ENCODE assay signal across 33 cellular contexts in genomic region chr18:51301376-51301775, GRCh38.
"Had no signal": no experiment of that assay in that cellular context is flagged by ENCODE, and none has a peak within 500 bp of the region (broad histone marks: within the 10 kb centered on the region; RNA-seq: fewer than 3 reads in every experiment).

No MANE protein-coding gene starts in this region.

- H3K27ac Mint-ChIP-seq: activated CD4-positive, alpha-beta memory T cell treated with anti-CD3 and anti-CD28 coated beads for 36 hours; activated CD4-positive, alpha-beta T cell treated with anti-CD3 and anti-CD28 coated beads for 36 hours; activated CD4-positive, alpha-beta T cell treated with anti-CD3 and anti-CD28 coated beads, Interleukin-2, amount 10 ng/mL, durations not matched to agents 24 days and 14 days; activated CD8-positive, alpha-beta memory T cell treated with anti-CD3 and anti-CD28 coated beads, Interleukin-2, amount 10 ng/mL, durations not matched to agents 7 days and 5 days; activated CD8-positive, alpha-beta T cell treated with anti-CD3 and anti-CD28 coated beads, Interleukin-2, amount 10 ng/mL, durations not matched to agents 7 days and 5 days; activated naive CD4-positive, alpha-beta T cell treated with anti-CD3 and anti-CD28 coated beads, Interleukin-2, amount 10 ng/mL, durations not matched to agents 7 days and 5 days; activated naive CD4-positive, alpha-beta T cell treated with anti-CD3 and anti-CD28 coated beads, Interleukin-2, amount 50 U/mL, for 72 hours; activated naive CD8-positive, alpha-beta T cell treated with anti-CD3 and anti-CD28 coated beads, Interleukin-2, amount 10 ng/mL, durations not matched to agents 7 days and 5 days; activated T-helper 1 cell treated with anti-CD3 and anti-CD28 coated beads, Interleukin-12 subunit alpha, Interleukin-12 subunit beta, Interleukin-2, Interleukin-4 antibody, amounts not matched to agents 30 ng/mL and 10 ng/mL and 1 ng/mL, durations not matched to agents 14 hours and 24 hours and 36 hours; activated T-helper 2 cell treated with anti-CD3 and anti-CD28 coated beads, Interferon-gamma antibody, Interleukin-2, Interleukin-4, amounts not matched to agents 10 μg/mL and 5 μg/mL and 100 μg/mL, durations not matched to agents 14 hours and 24 hours and 36 hours; dendritic cell treated with granulocyte-macrophage colony-stimulating factor and Interleukin-4, amounts not matched to agents 40 ng/mL and 50 ng/mL, for 4 days; endodermal cell had no signal

- H3K4me3 Mint-ChIP-seq: activated CD4-positive, alpha-beta memory T cell treated with anti-CD3 and anti-CD28 coated beads for 36 hours; activated CD4-positive, alpha-beta T cell treated with anti-CD3 and anti-CD28 coated beads for 36 hours; activated CD4-positive, alpha-beta T cell treated with anti-CD3 and anti-CD28 coated beads, Interleukin-2, amount 10 ng/mL, durations not matched to agents 24 days and 14 days; activated CD8-positive, alpha-beta memory T cell treated with anti-CD3 and anti-CD28 coated beads, Interleukin-2, amount 10 ng/mL, durations not matched to agents 7 days and 5 days; activated CD8-positive, alpha-beta T cell treated with anti-CD3 and anti-CD28 coated beads, Interleukin-2, amount 10 ng/mL, durations not matched to agents 7 days and 5 days; activated naive CD4-positive, alpha-beta T cell treated with anti-CD3 and anti-CD28 coated beads, Interleukin-2, amount 10 ng/mL, durations not matched to agents 7 days and 5 days; activated naive CD8-positive, alpha-beta T cell treated with anti-CD3 and anti-CD28 coated beads, Interleukin-2, amount 10 ng/mL, durations not matched to agents 7 days and 5 days; activated T-helper 1 cell treated with anti-CD3 and anti-CD28 coated beads, Interleukin-12 subunit alpha, Interleukin-12 subunit beta, Interleukin-2, Interleukin-4 antibody, amounts not matched to agents 30 ng/mL and 10 ng/mL and 1 ng/mL, durations not matched to agents 14 hours and 24 hours and 36 hours; central memory CD8-positive, alpha-beta T cell; dendritic cell treated with granulocyte-macrophage colony-stimulating factor and Interleukin-4, amounts not matched to agents 40 ng/mL and 50 ng/mL, for 4 days; endodermal cell had no signal

- H3K27ac ChIP-seq: brain microvascular endothelial cell, coronary artery, dorsolateral prefrontal cortex had no signal

- H3K4me3 ChIP-seq: coronary artery, dorsolateral prefrontal cortex had no signal

- ATAC-seq: activated CD8-positive, alpha-beta memory T cell treated with anti-CD3 and anti-CD28 coated beads, Interleukin-2, amount 10 ng/mL, durations not matched to agents 7 days and 5 days; activated CD8-positive, alpha-beta T cell treated with anti-CD3 and anti-CD28 coated beads, Interleukin-2, amount 10 ng/mL, durations not matched to agents 7 days and 5 days; esophagus mucosa had no signal

- H3K27me3 Mint-ChIP-seq: activated naive CD4-positive, alpha-beta T cell treated with anti-CD3 and anti-CD28 coated beads, Interleukin-2, amount 10 ng/mL, durations not matched to agents 7 days and 5 days had no signal

- H3K36me3 ChIP-seq: brain microvascular endothelial cell had no signal

- FAIRE-seq: astrocyte, bronchial epithelial cell, frontal cortex had no signal

- H3K9me3 Mint-ChIP-seq: activated CD4-positive, alpha-beta memory T cell treated with anti-CD3 and anti-CD28 coated beads for 36 hours; activated naive CD4-positive, alpha-beta T cell treated with anti-CD3 and anti-CD28 coated beads, Interleukin-2, amount 10 ng/mL, durations not matched to agents 7 days and 5 days; activated naive CD8-positive, alpha-beta T cell treated with anti-CD3 and anti-CD28 coated beads, Interleukin-2, amount 10 ng/mL, durations not matched to agents 7 days and 5 days; central memory CD8-positive, alpha-beta T cell; endodermal cell had no signal

- H3K4me1 Mint-ChIP-seq: activated CD4-positive, alpha-beta T cell treated with anti-CD3 and anti-CD28 coated beads for 36 hours; activated CD4-positive, alpha-beta T cell treated with anti-CD3 and anti-CD28 coated beads, Interleukin-2, amount 10 ng/mL, durations not matched to agents 24 days and 14 days; activated CD8-positive, alpha-beta memory T cell treated with anti-CD3 and anti-CD28 coated beads, Interleukin-2, amount 10 ng/mL, durations not matched to agents 7 days and 5 days; activated naive CD4-positive, alpha-beta T cell treated with anti-CD3 and anti-CD28 coated beads, Interleukin-2, amount 10 ng/mL, durations not matched to agents 7 days and 5 days; central memory CD8-positive, alpha-beta T cell; endodermal cell had no signal

- H3K27me3 ChIP-seq: brain microvascular endothelial cell had no signal

- DNase-seq: activated CD4-positive, alpha-beta memory T cell treated with anti-CD3 and anti-CD28 coated beads for 36 hours; activated CD4-positive, alpha-beta T cell treated with anti-CD3 and anti-CD28 coated beads for 36 hours; activated CD4-positive, alpha-beta T cell treated with anti-CD3 and anti-CD28 coated beads, Interleukin-2, amount 10 ng/mL, durations not matched to agents 24 days and 14 days; activated CD4-positive, CD25-positive, alpha-beta regulatory T cell; activated CD4-positive, CD25-positive, alpha-beta regulatory T cell treated with anti-CD3 and anti-CD28 coated beads, Interleukin-2, amount 50 U/mL, for 72 hours; activated CD8-positive, alpha-beta memory T cell treated with anti-CD3 and anti-CD28 coated beads, Interleukin-2, amount 10 ng/mL, durations not matched to agents 7 days and 5 days; activated CD8-positive, alpha-beta memory T cell treated with anti-CD3 and anti-CD28 coated beads, Interleukin-2, amount 50 U/mL, for 4 hours; activated CD8-positive, alpha-beta T cell treated with anti-CD3 and anti-CD28 coated beads, Interleukin-2, amount 10 ng/mL, durations not matched to agents 7 days and 5 days; activated gamma-delta T cell; activated naive CD4-positive, alpha-beta T cell; activated naive CD4-positive, alpha-beta T cell treated with anti-CD3 and anti-CD28 coated beads, Interleukin-2, amount 10 ng/mL, durations not matched to agents 7 days and 5 days; activated naive CD8-positive, alpha-beta T cell treated with anti-CD3 and anti-CD28 coated beads, Interleukin-2, amount 10 ng/mL, durations not matched to agents 7 days and 5 days; activated T-cell treated with anti-CD3 and anti-CD28 coated beads, Interleukin-2, amount 50 U/mL, for 1 hour; activated T-cell treated with anti-CD3 and anti-CD28 coated beads, Interleukin-2, amount 50 U/mL, for 48 hours; amniotic stem cell; anterior cingulate cortex; brain microvascular endothelial cell; dorsolateral prefrontal cortex; effector memory CD4-positive, alpha-beta T cell; endodermal cell; foreskin fibroblast; head of caudate nucleus; T-helper 2 cell had no signal
